Comparison of ENCODE assay signal across 2 cellular contexts in the genomic region with DNA sequence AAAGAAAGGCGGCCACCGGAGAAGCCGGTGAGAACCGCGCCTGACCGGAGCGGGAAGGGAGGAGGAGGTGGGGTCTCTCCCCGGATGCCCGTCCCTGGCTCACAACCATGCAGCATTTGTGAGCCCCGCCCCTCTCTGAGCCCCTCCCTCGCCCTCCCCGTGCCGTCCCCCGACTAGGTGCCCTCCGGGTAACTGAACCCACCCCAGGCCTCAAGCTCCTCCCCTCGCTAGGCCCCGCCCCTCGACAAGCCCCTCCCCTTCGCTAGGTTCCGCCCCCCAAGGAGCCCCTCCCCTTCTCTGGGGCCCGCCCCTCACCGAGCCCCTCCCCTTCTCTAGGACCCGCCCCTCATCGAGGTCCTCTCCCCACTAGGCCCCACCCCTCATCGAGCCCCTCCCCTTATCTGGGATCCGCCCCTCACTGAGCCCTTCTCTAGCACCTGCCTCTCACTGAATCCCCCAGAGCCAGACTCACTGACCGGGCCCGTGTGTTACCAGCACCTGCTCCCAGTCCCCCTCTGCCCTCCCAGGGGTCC.
TF ChIP-seq lines count a peak whose summit lies in the region.

No MANE protein-coding gene starts in this region.

TF ChIP-seq in SK-N-SH, 30 proteins besides CTCF, POLR2A, EP300 and RAD21:
- TF ChIP-seq RXRA (IDR thresholded peaks at IDR 0.05; ENCODE audit: borderline replicate concordance, low read depth) (no peak), MXI1 (IDR thresholded peaks at IDR 0.05; ENCODE audit: low read depth, low read length) (peak; percentile 34; the same call in 1 of the 2 replicates)
TF ChIP-seq in SK-N-SH: peak in this region for 1.

TF ChIP-seq in K562, 482 proteins besides CTCF, POLR2A, EP300 and RAD21:
- TF ChIP-seq, protein P1, sequence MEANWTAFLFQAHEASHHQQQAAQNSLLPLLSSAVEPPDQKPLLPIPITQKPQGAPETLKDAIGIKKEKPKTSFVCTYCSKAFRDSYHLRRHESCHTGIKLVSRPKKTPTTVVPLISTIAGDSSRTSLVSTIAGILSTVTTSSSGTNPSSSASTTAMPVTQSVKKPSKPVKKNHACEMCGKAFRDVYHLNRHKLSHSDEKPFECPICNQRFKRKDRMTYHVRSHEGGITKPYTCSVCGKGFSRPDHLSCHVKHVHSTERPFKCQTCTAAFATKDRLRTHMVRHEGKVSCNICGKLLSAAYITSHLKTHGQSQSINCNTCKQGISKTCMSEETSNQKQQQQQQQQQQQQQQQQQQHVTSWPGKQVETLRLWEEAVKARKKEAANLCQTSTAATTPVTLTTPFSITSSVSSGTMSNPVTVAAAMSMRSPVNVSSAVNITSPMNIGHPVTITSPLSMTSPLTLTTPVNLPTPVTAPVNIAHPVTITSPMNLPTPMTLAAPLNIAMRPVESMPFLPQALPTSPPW (CRISPR knock-in tag; IDR thresholded peaks at IDR 0.05): peak; percentile 63
- TF ChIP-seq RUNX1 (IDR thresholded peaks at IDR 0.05; ENCODE audit: low read depth) (no peak), ZBTB7A (IDR thresholded peaks at IDR 0.05; ENCODE audit: borderline replicate concordance, control insufficient read depth, low read depth, low read length) (peak; percentile 25; the same call in 1 of the 2 replicates), TBP (optimal IDR thresholded peaks at IDR 0.05; ENCODE audit: low read depth, low read length) (peak; percentile 28)
